2 cellular contexts compared by ENCODE assay signal in genomic region chr13:30457306-30457891, GRCh38.
TF ChIP-seq lines count a peak whose summit lies in the region.

No MANE protein-coding gene starts in this region.

TF ChIP-seq in SK-N-SH treated with all-trans-retinoic acid at 6 μM for 48 hours, 23 proteins besides CTCF, POLR2A, EP300 and RAD21 (continued from another document):
- no peak for TF ChIP-seq TCF4 (CRISPR knock-in tag; IDR thresholded peaks at IDR 0.05; ENCODE audit: borderline replicate concordance)
- no peak for TF ChIP-seq CREB5 (CRISPR knock-in tag; IDR thresholded peaks at IDR 0.05; ENCODE audit: low read depth)
- TF ChIP-seq PPARA (CRISPR knock-in tag; IDR thresholded peaks at IDR 0.05; ENCODE audit: borderline replicate concordance): no peak
- no peak for TF ChIP-seq OSR1 (CRISPR knock-in tag; IDR thresholded peaks at IDR 0.05)
- no peak for TF ChIP-seq CSRNP3 (CRISPR knock-in tag; IDR thresholded peaks at IDR 0.05)
- no peak for TF ChIP-seq PATZ1 (CRISPR knock-in tag; IDR thresholded peaks at IDR 0.05; ENCODE audit: borderline replicate concordance)
- no peak for TF ChIP-seq ZFP3 (CRISPR knock-in tag; IDR thresholded peaks at IDR 0.05)
- no peak for TF ChIP-seq CSDC2 (CRISPR knock-in tag; IDR thresholded peaks at IDR 0.05)
- no peak for TF ChIP-seq SNAI2 (CRISPR knock-in tag; IDR thresholded peaks at IDR 0.05)
- no peak for TF ChIP-seq ZNF70 (CRISPR knock-in tag; IDR thresholded peaks at IDR 0.05)
- no peak for TF ChIP-seq GLIS3 (CRISPR knock-in tag; IDR thresholded peaks at IDR 0.05)
TF ChIP-seq in SK-N-SH treated with all-trans-retinoic acid at 6 μM for 48 hours: peak in this region for 0.

TF ChIP-seq in SK-N-SH, 30 proteins besides CTCF, POLR2A, EP300 and RAD21 (continued from another document):
- TF ChIP-seq, protein P1, sequence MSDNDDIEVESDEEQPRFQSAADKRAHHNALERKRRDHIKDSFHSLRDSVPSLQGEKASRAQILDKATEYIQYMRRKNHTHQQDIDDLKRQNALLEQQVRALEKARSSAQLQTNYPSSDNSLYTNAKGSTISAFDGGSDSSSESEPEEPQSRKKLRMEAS (IDR thresholded peaks at IDR 0.05; ENCODE audit: low read depth): no peak
- TF ChIP-seq FOXM1 (IDR thresholded peaks at IDR 0.05; ENCODE audit: low read depth): no peak
- no peak for TF ChIP-seq EZH2phosphoT487 (IDR thresholded peaks at IDR 0.05; ENCODE audit: borderline replicate concordance, low read depth)
- no peak for TF ChIP-seq TAF1 (IDR thresholded peaks at IDR 0.05; ENCODE audit: borderline replicate concordance, low read depth, low read length)
- no peak for TF ChIP-seq MEF2A (IDR thresholded peaks at IDR 0.05; ENCODE audit: borderline replicate concordance, low read depth)
- TF ChIP-seq, protein P2, sequence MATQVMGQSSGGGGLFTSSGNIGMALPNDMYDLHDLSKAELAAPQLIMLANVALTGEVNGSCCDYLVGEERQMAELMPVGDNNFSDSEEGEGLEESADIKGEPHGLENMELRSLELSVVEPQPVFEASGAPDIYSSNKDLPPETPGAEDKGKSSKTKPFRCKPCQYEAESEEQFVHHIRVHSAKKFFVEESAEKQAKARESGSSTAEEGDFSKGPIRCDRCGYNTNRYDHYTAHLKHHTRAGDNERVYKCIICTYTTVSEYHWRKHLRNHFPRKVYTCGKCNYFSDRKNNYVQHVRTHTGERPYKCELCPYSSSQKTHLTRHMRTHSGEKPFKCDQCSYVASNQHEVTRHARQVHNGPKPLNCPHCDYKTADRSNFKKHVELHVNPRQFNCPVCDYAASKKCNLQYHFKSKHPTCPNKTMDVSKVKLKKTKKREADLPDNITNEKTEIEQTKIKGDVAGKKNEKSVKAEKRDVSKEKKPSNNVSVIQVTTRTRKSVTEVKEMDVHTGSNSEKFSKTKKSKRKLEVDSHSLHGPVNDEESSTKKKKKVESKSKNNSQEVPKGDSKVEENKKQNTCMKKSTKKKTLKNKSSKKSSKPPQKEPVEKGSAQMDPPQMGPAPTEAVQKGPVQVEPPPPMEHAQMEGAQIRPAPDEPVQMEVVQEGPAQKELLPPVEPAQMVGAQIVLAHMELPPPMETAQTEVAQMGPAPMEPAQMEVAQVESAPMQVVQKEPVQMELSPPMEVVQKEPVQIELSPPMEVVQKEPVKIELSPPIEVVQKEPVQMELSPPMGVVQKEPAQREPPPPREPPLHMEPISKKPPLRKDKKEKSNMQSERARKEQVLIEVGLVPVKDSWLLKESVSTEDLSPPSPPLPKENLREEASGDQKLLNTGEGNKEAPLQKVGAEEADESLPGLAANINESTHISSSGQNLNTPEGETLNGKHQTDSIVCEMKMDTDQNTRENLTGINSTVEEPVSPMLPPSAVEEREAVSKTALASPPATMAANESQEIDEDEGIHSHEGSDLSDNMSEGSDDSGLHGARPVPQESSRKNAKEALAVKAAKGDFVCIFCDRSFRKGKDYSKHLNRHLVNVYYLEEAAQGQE (IDR thresholded peaks at IDR 0.05; ENCODE audit: low read depth, low read length): no peak
TF ChIP-seq in SK-N-SH: peak in this region for 0.
